Comparison of ENCODE assay signal across 8 cellular contexts in the genomic region with DNA sequence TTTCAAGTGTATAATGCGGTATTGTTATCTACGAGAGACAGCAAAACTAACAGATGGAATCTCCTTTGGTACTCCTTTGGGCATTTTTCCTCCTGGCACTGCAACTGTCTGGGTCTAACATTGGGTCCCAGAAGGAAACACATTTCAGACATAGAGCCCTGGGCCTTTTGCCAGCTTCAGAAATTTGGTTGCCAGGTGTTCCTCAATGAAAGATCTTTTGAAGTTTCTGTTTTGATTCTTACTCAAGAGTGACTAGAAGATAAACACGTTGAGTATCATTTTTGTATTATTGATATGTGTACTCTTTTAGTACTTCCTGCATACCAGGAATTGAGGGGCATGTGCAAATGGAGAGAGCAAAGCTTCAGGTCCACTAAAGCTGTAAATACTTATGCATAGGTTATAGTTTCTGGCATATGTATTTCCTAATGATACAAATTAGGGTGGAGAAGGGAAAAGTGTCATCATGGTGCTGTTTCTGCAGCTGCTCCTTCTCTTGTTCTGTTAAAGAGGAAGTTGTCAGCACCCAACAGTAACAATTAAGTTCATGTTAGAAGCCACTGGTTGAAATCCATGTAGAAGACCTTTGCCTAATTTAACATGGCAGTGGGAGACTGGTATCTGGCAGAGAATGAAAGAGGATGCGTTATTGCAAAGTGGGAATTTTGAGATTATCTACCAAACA. TPM values are rescaled to one million over a fixed set of nuclear protein-coding genes. Genes with fewer than 3 reads are reported as not detected.
DNase-seq lines count a peak whose midpoint lies in the region; ATAC-seq and TF ChIP-seq lines count a peak whose summit lies in the region.

No MANE protein-coding gene starts in this region.

- BruUV-seq in MCF 10A (replicated peaks; lab: Mats Ljungman, UMichigan) = no TSS peak

- intact Hi-C loops in MCF 10A (cut with micrococcal nuclease) (no loop called here), breast epithelium (cut with DNase I; ENCODE audit: low total_unique reads) (no loop called here)

- H3K4me1 Mint-ChIP-seq in MCF 10A (ENCODE audit: insufficient read depth, unreplicated experiment) = peaks cover 9% of the 10 kb centered on the region
- H3K4me1 Mint-ChIP-seq in stimulated activated memory B cell treated with anti-CD40 and anti-IgM and Interleukin-4, amounts not matched to agents 10 μg/mL and 1 μg/mL and 100 μg/mL, for 72 hours = peaks cover 17% of the 10 kb centered on the region

- H3K27me3 ChIP-seq in breast epithelium = no peaks in the 10 kb centered on the region

- H3K4me3 Mint-ChIP-seq in MCF 10A (ENCODE audit: unreplicated experiment) = no peak overlapping the region
- H3K4me3 Mint-ChIP-seq in stimulated activated memory B cell treated with anti-CD40 and anti-IgM and Interleukin-4, amounts not matched to agents 10 μg/mL and 1 μg/mL and 100 μg/mL, for 72 hours = no peak overlapping the region

- H3K4me1 ChIP-seq in breast epithelium = no peaks in the 10 kb centered on the region

- POLR2A ChIA-PET in MCF 10A (lab: Yijun Ruan, JAX) = interaction anchor here (0.5 to 0.7 kb wide), 3 partner anchors 346 to 1181 kb away, joined by 3 to 4 read pairs (median 3); no protein-coding TSS in a partner anchor

- H3K36me3 Mint-ChIP-seq in MCF 10A (ENCODE audit: insufficient read depth, unreplicated experiment) = no peaks in the 10 kb centered on the region
- no peaks in the 10 kb centered on the region for H3K36me3 Mint-ChIP-seq in stimulated activated memory B cell treated with anti-CD40 and anti-IgM and Interleukin-4, amounts not matched to agents 10 μg/mL and 1 μg/mL and 100 μg/mL, for 72 hours

- no peaks in the 10 kb centered on the region for H3K9me3 Mint-ChIP-seq in MCF 10A (ENCODE audit: unreplicated experiment)
- no peaks in the 10 kb centered on the region for H3K9me3 Mint-ChIP-seq in stimulated activated memory B cell treated with anti-CD40 and anti-IgM and Interleukin-4, amounts not matched to agents 10 μg/mL and 1 μg/mL and 100 μg/mL, for 72 hours

- TF ChIP-seq POLR2A in breast epithelium (IDR thresholded peaks at IDR 0.05) = no peak

- H3K4me3 ChIP-seq in breast epithelium = no peak overlapping the region

- CTCF ChIA-PET in MCF 10A (lab: Yijun Ruan, JAX) = interaction anchor here (3.5 kb wide), 1 partner anchor 409 kb away, joined by 14 read pairs; no protein-coding TSS in a partner anchor

- H3K27ac Mint-ChIP-seq in MCF 10A (ENCODE audit: low read depth, unreplicated experiment) = peak overlapping the region; percentile 71
- H3K27ac Mint-ChIP-seq in stimulated activated memory B cell treated with anti-CD40 and anti-IgM and Interleukin-4, amounts not matched to agents 10 μg/mL and 1 μg/mL and 100 μg/mL, for 72 hours = peak overlapping the region; percentile 20

- H3K9me3 ChIP-seq in breast epithelium = no peaks in the 10 kb centered on the region

- H3K36me3 ChIP-seq in breast epithelium = no peaks in the 10 kb centered on the region

- DNase-seq in MCF 10A (ENCODE audit: unreplicated experiment) (peak; percentile 8), breast epithelium (ENCODE audit: low spot score in 2 of 2) (no peak), NCI-H345 (lab: John Stamatoyannopoulos, UW) (peak; percentile 34), foreskin melanocyte (no peak), NCI-H1694 (lab: John Stamatoyannopoulos, UW) (no peak), A172 (ENCODE audit: low spot score) (no peak)

- peak; percentile 80 for ATAC-seq in HG03060 (IDR thresholded peaks at IDR 0.05; ENCODE audit: low read depth, unreplicated experiment)
- no peak for ATAC-seq in stimulated activated memory B cell treated with anti-CD40 and anti-IgM and Interleukin-4, amounts not matched to agents 10 μg/mL and 1 μg/mL and 100 μg/mL, for 72 hours

- H3K27me3 Mint-ChIP-seq in MCF 10A (ENCODE audit: insufficient read depth, unreplicated experiment) = no peaks in the 10 kb centered on the region
- no peaks in the 10 kb centered on the region for H3K27me3 Mint-ChIP-seq in stimulated activated memory B cell treated with anti-CD40 and anti-IgM and Interleukin-4, amounts not matched to agents 10 μg/mL and 1 μg/mL and 100 μg/mL, for 72 hours

- no peak overlapping the region for H3K27ac ChIP-seq in breast epithelium

- TF ChIP-seq CTCF in MCF 10A (IDR thresholded peaks at IDR 0.05; ENCODE audit: unreplicated experiment) (no peak), breast epithelium (IDR thresholded peaks at IDR 0.05) (no peak)

RNA-seq across cellular contexts. Expression of a gene that starts 53.5 kb away (rescaled TPM):
- total RNA-seq in MCF 10A (2022) (7.9 and 12.6 TPM in 2 replicates), breast epithelium (10 to 100 TPM; 39.7 to 45.0 (median 44.1) TPM)
- 29.4 and 38.1 TPM in 2 replicates for total RNA-seq in A172 (2014; rRNA removed; shearing (Covaris generic))

RNA-seq across cellular contexts. Expression of a gene that starts 53.7 kb away (rescaled TPM):
- total RNA-seq in MCF 10A (2022) = 15.7 and 17.5 TPM in 2 replicates
- 10 to 100 TPM in 2 of 3 donors, 1 to 10 TPM in 1; 8.8 to 13.8 (median 11.4) TPM for total RNA-seq in breast epithelium
- total RNA-seq in A172 (2014; rRNA removed; shearing (Covaris generic)) = 9.9 and 18.0 TPM in 2 replicates

Comparison
In these comparisons a context has a peak if more than half of its experiments do, and no peak if none do; other contexts are left out.
1. DNase-seq: peak in MCF 10A (single experiment) and NCI-H345 (single experiment); none in breast epithelium (0 of 2), foreskin melanocyte (single experiment), NCI-H1694 (single experiment) and A172 (single experiment).